Comparison of ENCODE assay signal across 8 cellular contexts in genomic region chr21:33587792-33588484, GRCh38. TPM values are rescaled to one million over a fixed set of nuclear protein-coding genes. Genes with fewer than 3 reads are reported as not detected.
A peak's percentile ranks its signal among the peaks of the same experiment; 100 is the strongest.
DNase-seq lines count a peak whose midpoint lies in the region; ATAC-seq and TF ChIP-seq lines count a peak whose summit lies in the region.

No MANE protein-coding gene starts in this region.

- H2AFZ ChIP-seq in parathyroid adenoma, result peak overlapping the region; percentile 75

- peak overlapping the region; percentile 54 for H3K27ac ChIP-seq in parathyroid adenoma

- intact Hi-C loops in cardiac septum (cut with DNase I), result loop anchor here (2.0 kb wide), 1 partner anchor 45 kb away; the partner anchor contains the start of genes GART and SON

- no peaks in the 10 kb centered on the region for H3K36me3 ChIP-seq in parathyroid adenoma (ENCODE audit: control insufficient read depth, insufficient read depth, low read length)

- H3K4me3 Mint-ChIP-seq in HFFc6, result peak overlapping the region; percentile 94
- peak overlapping the region; percentile 88 for H3K4me3 Mint-ChIP-seq in activated naive CD8-positive, alpha-beta T cell

- peaks cover 3% of the 10 kb centered on the region; the same call in 1 of the 2 replicates for H3K27me3 Mint-ChIP-seq in HFFc6 (ENCODE audit: insufficient read depth)
- H3K27me3 Mint-ChIP-seq in activated naive CD8-positive, alpha-beta T cell, result no peaks in the 10 kb centered on the region

- H3K27ac Mint-ChIP-seq in HFFc6, result peak overlapping the region; percentile 89
- H3K27ac Mint-ChIP-seq in activated naive CD8-positive, alpha-beta T cell, result peak overlapping the region; percentile 64

- peak overlapping the region; percentile 68 for H3K4me3 ChIP-seq in parathyroid adenoma (ENCODE audit: low read depth, low read length)

- peaks cover 27% of the 10 kb centered on the region for H3K4me1 Mint-ChIP-seq in HFFc6 (ENCODE audit: low read depth)
- H3K4me1 Mint-ChIP-seq in activated naive CD8-positive, alpha-beta T cell (ENCODE audit: low read depth), result peaks cover 20% of the 10 kb centered on the region

- H3K4me1 ChIP-seq in parathyroid adenoma, result no peaks in the 10 kb centered on the region

- ATAC-seq in GM21619 (IDR thresholded peaks at IDR 0.05; ENCODE audit: unreplicated experiment), result no peak

- DNase-seq in ACHN, result peak; percentile 38
- peak; percentile 30 for DNase-seq in G401 (ENCODE audit: low spot score)
- DNase-seq in HFFc6, result no peak
- peak; percentile 34 for DNase-seq in NCI-H1048 (lab: John Stamatoyannopoulos, UW)
- peak; percentile 76 for DNase-seq in cardiac septum (ENCODE audit: low spot score)

- no peaks in the 10 kb centered on the region for H3K9me3 ChIP-seq in parathyroid adenoma (ENCODE audit: control insufficient read depth, low read length)

- H3K36me3 Mint-ChIP-seq in HFFc6 (ENCODE audit: low read depth), result peaks cover 12% of the 10 kb centered on the region
- H3K36me3 Mint-ChIP-seq in activated naive CD8-positive, alpha-beta T cell, result peaks cover 5% of the 10 kb centered on the region

- no peaks in the 10 kb centered on the region for H3K79me2 ChIP-seq in parathyroid adenoma

- in situ Hi-C loops in ACHN (cut with HindIII; ENCODE audit: low pct_ligation_motif_present, low pct_unique_long_range_greater_than_20kb, low sequenced_read_pairs), result no loop called here
- in situ Hi-C loops in G401 (cut with HindIII; ENCODE audit: low sequenced_read_pairs), result no loop called here

- H3K9ac ChIP-seq in parathyroid adenoma, result no peak overlapping the region

- no peaks in the 10 kb centered on the region for H3K9me3 Mint-ChIP-seq in HFFc6
- H3K9me3 Mint-ChIP-seq in activated naive CD8-positive, alpha-beta T cell (ENCODE audit: low read depth), result no peaks in the 10 kb centered on the region

- no peaks in the 10 kb centered on the region for H3K27me3 ChIP-seq in parathyroid adenoma (ENCODE audit: control insufficient read depth, insufficient read depth, low read length)

- H3K4me2 ChIP-seq in parathyroid adenoma (ENCODE audit: low read length), result peak overlapping the region; percentile 93

- no peak for TF ChIP-seq CTCF in HFFc6 (IDR thresholded peaks at IDR 0.05)
- TF ChIP-seq CTCF in parathyroid adenoma (IDR thresholded peaks at IDR 0.05), result no peak

RNA-seq across cellular contexts. Expression of gene DONSON, which starts 0.5 kb away (rescaled TPM):
- total RNA-seq in G401 (2014; rRNA removed; shearing (Covaris generic)), result 31.8 and 52.2 TPM in 2 replicates
- 10 to 100 TPM; 14.7 to 32.0 (median 28.6) TPM for total RNA-seq in HFFc6 (2021; fragmentation: NEBNext Ultra II Directional; extraction: Animal tissue kit (Norgen Biotek cat#: 25700))
- 8.2 TPM for total RNA-seq in cardiac septum

RNA-seq across cellular contexts. Expression of gene SON, which starts 45.1 kb away (rescaled TPM):
- total RNA-seq in G401 (2014; rRNA removed; shearing (Covaris generic)), result 90.8 and 253 TPM in 2 replicates
- 100 to 1,000 TPM; 193 to 233 (median 219) TPM for total RNA-seq in HFFc6 (2021; fragmentation: NEBNext Ultra II Directional; extraction: Animal tissue kit (Norgen Biotek cat#: 25700))
- total RNA-seq in cardiac septum, result 212 TPM

RNA-seq across cellular contexts. Expression of gene GART, which starts 46.0 kb away (rescaled TPM):
- total RNA-seq in G401 (2014; rRNA removed; shearing (Covaris generic)), result 39.0 and 106 TPM in 2 replicates
- 10 to 100 TPM; 72.6 to 87.5 (median 80.2) TPM for total RNA-seq in HFFc6 (2021; fragmentation: NEBNext Ultra II Directional; extraction: Animal tissue kit (Norgen Biotek cat#: 25700))
- 45.3 TPM for total RNA-seq in cardiac septum

RNA-seq across cellular contexts. Expression of gene CRYZL1, which starts 53.6 kb away (rescaled TPM):
- 5.4 and 13.1 TPM in 2 replicates for total RNA-seq in G401 (2014; rRNA removed; shearing (Covaris generic))
- 10 to 100 TPM; 28.0 to 32.8 (median 30.2) TPM for total RNA-seq in HFFc6 (2021; fragmentation: NEBNext Ultra II Directional; extraction: Animal tissue kit (Norgen Biotek cat#: 25700))
- total RNA-seq in cardiac septum, result 23.0 TPM

RNA-seq across cellular contexts. Expression of gene ITSN1, which starts 54.4 kb away (rescaled TPM):
- 33.4 and 64.3 TPM in 2 replicates for total RNA-seq in G401 (2014; rRNA removed; shearing (Covaris generic))
- total RNA-seq in HFFc6 (2021; fragmentation: NEBNext Ultra II Directional; extraction: Animal tissue kit (Norgen Biotek cat#: 25700)), result 10 to 100 TPM; 47.7 to 54.8 (median 54.0) TPM
- 25.5 TPM for total RNA-seq in cardiac septum
